Comparison of ENCODE assay signal across 1 cellular context in genomic region chr7:76224695-76225094, GRCh38.
TF ChIP-seq lines count a peak whose summit lies in the region.

No MANE protein-coding gene starts in this region.

TF ChIP-seq in GM23338, 12 proteins besides CTCF, POLR2A, EP300 and RAD21 (continued from another document):
- TF ChIP-seq ZNF462 (CRISPR knock-in tag; IDR thresholded peaks at IDR 0.05) (no peak), ZNF114 (CRISPR knock-in tag; IDR thresholded peaks at IDR 0.05) (no peak), STAT1 (IDR thresholded peaks at IDR 0.05; ENCODE audit: unreplicated experiment) (no peak), EZH2phosphoT487 (IDR thresholded peaks at IDR 0.05; ENCODE audit: unreplicated experiment) (no peak), POLR2AphosphoS5 (IDR thresholded peaks at IDR 0.05; ENCODE audit: low read depth) (no peak), EZH2 (IDR thresholded peaks at IDR 0.05; ENCODE audit: low read depth, unreplicated experiment) (no peak), NANOG (IDR thresholded peaks at IDR 0.05; ENCODE audit: borderline replicate concordance) (no peak), JUNB (IDR thresholded peaks at IDR 0.05; ENCODE audit: unreplicated experiment) (no peak)
